In genomic region chr17:75045946-75046582, GRCh38 we compare ENCODE assay signal across 8 cellular contexts. TPM values are rescaled to one million over a fixed set of nuclear protein-coding genes. Genes with fewer than 3 reads are reported as not detected.
DNase-seq lines count a peak whose midpoint lies in the region; ATAC-seq and TF ChIP-seq lines count a peak whose summit lies in the region.
"Not testable (repeated sequence)": the region's sequence is repeated elsewhere in the genome, so short reads cannot be mapped to it uniquely, and the experiment has no call there.

No MANE protein-coding gene starts in this region.

- not testable (repeated sequence) for TF ChIP-seq CTCF in foreskin fibroblast (IDR thresholded peaks at IDR 0.05; ENCODE audit: low read depth, low read length); stomach (IDR thresholded peaks at IDR 0.05)

- not testable (repeated sequence) for H3K9me3 Mint-ChIP-seq in naive B cell

- not testable (repeated sequence) for H3K27me3 Mint-ChIP-seq in naive B cell

- H3K79me2 ChIP-seq in GM23248 (ENCODE audit: insufficient read depth) = peaks cover 71% of the 10 kb centered on the region

- H3K36me3 ChIP-seq in GM23248 (ENCODE audit: low read depth) = not testable (repeated sequence)
- H3K36me3 ChIP-seq in HUES6 (ENCODE audit: control insufficient read depth, insufficient read depth, low read length) (peaks cover 33% of the 10 kb centered on the region), SJCRH30 (peaks cover 14% of the 10 kb centered on the region), stomach (peaks cover 11 to 37% (median 33%) of the 10 kb centered on the region in 4 donors)

- DNase-seq in DMS 273 (lab: John Stamatoyannopoulos, UW; ENCODE audit: unreplicated experiment) = peak; percentile 80
- peak; percentile 96 for DNase-seq in GM23248
- not testable (repeated sequence) for DNase-seq in SJCRH30, naive B cell, stomach
- peak; percentile 68 to 88 for DNase-seq in foreskin fibroblast

- not testable (repeated sequence) for TF ChIP-seq POLR2A in stomach (IDR thresholded peaks at IDR 0.05)

- H4K20me1 ChIP-seq in GM23248 (ENCODE audit: insufficient read depth) = not testable (repeated sequence)

- in situ Hi-C loops in GM23248 (cut with MboI) = not testable (repeated sequence)

- H3K27ac ChIP-seq in GM23248 (peak overlapping the region; percentile 97), HUES6 (ENCODE audit: low read depth, low read length) (peak overlapping the region; percentile 91), SJCRH30 (peak overlapping the region; percentile 56), adipose tissue (ENCODE audit: low read depth, low read length) (peak overlapping the region; percentile 82), stomach (peak overlapping the region; percentile 80 to 99 (median 96))

- not testable (repeated sequence) for TF ChIP-seq EP300 in stomach (IDR thresholded peaks at IDR 0.05)

- peak overlapping the region; percentile 69 for H2AFZ ChIP-seq in GM23248

- H3K36me3 Mint-ChIP-seq in naive B cell = not testable (repeated sequence)

- WGBS in GM23248 (ENCODE audit: low coverage in 1 of 2, low lambda C conversion rate in 2 of 2, missing lambda C conversion rate in 2 of 2), 2 experiments = 4% methylated on average over 36 of the region's 36 CpGs
- 10 to 13% (median 12%) methylated on average over 36 of the region's 36 CpGs for WGBS in adipose tissue, 3 donors
- WGBS in stomach, 5 donors = 9 to 16% (median 11%) methylated on average over 36 of the region's 36 CpGs

- ATAC-seq in naive B cell (ENCODE audit: low read depth in 2 of 2) = peak; percentile 20 to 26

- not testable (repeated sequence) for H3K9me2 ChIP-seq in GM23248 (ENCODE audit: insufficient read depth)

- peaks cover 17 to 37% (median 22%) of the 10 kb centered on the region in 3 donors for H3K4me1 Mint-ChIP-seq in naive B cell

- not testable (repeated sequence) for H3K27me3 ChIP-seq in GM23248 (replicated peaks; ENCODE audit: insufficient read depth); HUES6 (ENCODE audit: control insufficient read depth, insufficient read depth, low read length); SJCRH30; stomach

- H3K4me2 ChIP-seq in GM23248 (ENCODE audit: unreplicated experiment) = peak overlapping the region; percentile 88

- not testable (repeated sequence) for H3K4me1 ChIP-seq in GM23248 (ENCODE audit: insufficient read depth); SJCRH30
- H3K4me1 ChIP-seq in HUES6 (ENCODE audit: control insufficient read depth, insufficient read depth, low read length) (peaks cover 36% of the 10 kb centered on the region), stomach (peaks cover 20 to 44% (median 33%) of the 10 kb centered on the region in 4 donors)

- peak overlapping the region; percentile 95 for H3K9ac ChIP-seq in GM23248
- H3K9ac ChIP-seq in HUES6 (ENCODE audit: low read length) = peak overlapping the region; percentile 95

- H3F3A ChIP-seq in GM23248 (ENCODE audit: insufficient read depth) = peaks cover 17% of the 10 kb centered on the region

- intact Hi-C loops in stomach (cut with DNase I; ENCODE audit: low total_unique reads) = not testable (repeated sequence)

- H3K4me3 ChIP-seq in GM23248 = peak overlapping the region; percentile 82
- peak overlapping the region; percentile 99 for H3K4me3 ChIP-seq in HUES6 (ENCODE audit: low read depth, low read length)
- H3K4me3 ChIP-seq in SJCRH30 = peak overlapping the region; percentile 94
- H3K4me3 ChIP-seq in foreskin fibroblast (ENCODE audit: low read depth in 1 of 2, low read length in 2 of 2) = peak overlapping the region; percentile 93 to 99
- H3K4me3 ChIP-seq in stomach = peak overlapping the region; percentile 79 to 96 (median 94)

- peak overlapping the region; percentile 90 to 95 (median 93) for H3K27ac Mint-ChIP-seq in naive B cell

- peak overlapping the region; percentile 94 to 99 (median 96) for H3K4me3 Mint-ChIP-seq in naive B cell

- not testable (repeated sequence) for H3K9me3 ChIP-seq in GM23248 (ENCODE audit: low read depth); HUES6 (ENCODE audit: control insufficient read depth, insufficient read depth, low read depth, low read length); SJCRH30 (replicated peaks); stomach

RNA-seq across cellular contexts. Expression of gene ATP5PD, which starts 0.7 kb away (rescaled TPM):
- total RNA-seq in GM23248 (2014; rRNA removed; shearing (Covaris generic)) = 215 and 287 TPM in 2 replicates
- 511 and 522 TPM in 2 replicates for polyA plus RNA-seq in GM23248 (2016; fragmentation: Nextera tagmentation; extraction: Ambion mirVana)
- total RNA-seq in SJCRH30 (2014; rRNA removed; shearing (Covaris generic)) = 337 and 350 TPM in 2 replicates
- 100 to 1,000 TPM; 180 to 535 (median 429) TPM for polyA plus RNA-seq in adipose tissue
- polyA plus RNA-seq in naive B cell (ENCODE audit: low read depth in 6 of 6) = 100 to 1,000 TPM; 191 to 306 (median 269) TPM
- total RNA-seq in stomach = 100 to 1,000 TPM in 4 of 5 donors, 10 to 100 TPM in 1; 77.0 to 307 (median 205) TPM
- 100 to 1,000 TPM; 474 to 681 (median 546) TPM for polyA plus RNA-seq in stomach

RNA-seq across cellular contexts. Expression of gene KCTD2, which starts 1.0 kb away (rescaled TPM):
- 19.9 and 25.5 TPM in 2 replicates for total RNA-seq in GM23248 (2014; rRNA removed; shearing (Covaris generic))
- 6.5 and 7.7 TPM in 2 replicates for polyA plus RNA-seq in GM23248 (2016; fragmentation: Nextera tagmentation; extraction: Ambion mirVana)
- total RNA-seq in SJCRH30 (2014; rRNA removed; shearing (Covaris generic)) = 34.4 and 34.5 TPM in 2 replicates
- polyA plus RNA-seq in adipose tissue = 10 to 100 TPM in 2 of 3 donors, 1 to 10 TPM in 1; 8.4 to 31.6 (median 23.7) TPM
- 1 to 10 TPM; 2.9 to 9.8 (median 4.8) TPM for polyA plus RNA-seq in naive B cell (ENCODE audit: low read depth in 6 of 6)
- 10 to 100 TPM in 4 of 5 donors, 1 to 10 TPM in 1; 9.9 to 25.8 (median 12.5) TPM for total RNA-seq in stomach
- polyA plus RNA-seq in stomach = 10 to 100 TPM; 10.6 to 13.1 (median 11.2) TPM

RNA-seq across cellular contexts. Expression of gene MRPL58, which starts 33.6 kb away (rescaled TPM):
- total RNA-seq in GM23248 (2014; rRNA removed; shearing (Covaris generic)) = 35.6 and 52.4 TPM in 2 replicates
- 41.5 TPM in 2 replicates for polyA plus RNA-seq in GM23248 (2016; fragmentation: Nextera tagmentation; extraction: Ambion mirVana)
- total RNA-seq in SJCRH30 (2014; rRNA removed; shearing (Covaris generic)) = 39.6 and 39.8 TPM in 2 replicates
- 10 to 100 TPM; 27.7 to 43.5 (median 39.3) TPM for polyA plus RNA-seq in adipose tissue
- 10 to 100 TPM; 32.4 to 47.3 (median 39.6) TPM for polyA plus RNA-seq in naive B cell (ENCODE audit: low read depth in 6 of 6)
- total RNA-seq in stomach = 10 to 100 TPM in 4 of 5 donors, 1 to 10 TPM in 1; 6.7 to 69.0 (median 29.2) TPM
- 10 to 100 TPM; 42.1 to 57.1 (median 48.7) TPM for polyA plus RNA-seq in stomach

RNA-seq across cellular contexts. Expression of gene SLC16A5, which starts 41.7 kb away (rescaled TPM):
- 10.6 and 11.1 TPM in 2 replicates for total RNA-seq in GM23248 (2014; rRNA removed; shearing (Covaris generic))
- polyA plus RNA-seq in GM23248 (2016; fragmentation: Nextera tagmentation; extraction: Ambion mirVana) (4.8 and 5.4 TPM in 2 replicates), adipose tissue (1 to 10 TPM; 2.0 to 7.1 (median 5.6) TPM), naive B cell (ENCODE audit: low read depth in 6 of 6) (1 to 10 TPM; 1.1 to 4.0 (median 2.1) TPM), stomach (1 to 10 TPM; 6.8 to 9.0 (median 7.9) TPM)
- 0.04 TPM in 1 of 2 replicates, not detected in the other for total RNA-seq in SJCRH30 (2014; rRNA removed; shearing (Covaris generic))
- 100 to 1,000 TPM in 1 of 5 donors, 10 to 100 TPM in 4; 30.3 to 132 (median 57.1) TPM for total RNA-seq in stomach

RNA-seq across cellular contexts. Expression of gene CDR2L, which starts 58.6 kb away (rescaled TPM):
- total RNA-seq in GM23248 (2014; rRNA removed; shearing (Covaris generic)) = 23.9 and 31.4 TPM in 2 replicates
- polyA plus RNA-seq in GM23248 (2016; fragmentation: Nextera tagmentation; extraction: Ambion mirVana) = 18.0 and 18.4 TPM in 2 replicates
- total RNA-seq in SJCRH30 (2014; rRNA removed; shearing (Covaris generic)) = 10.9 and 11.3 TPM in 2 replicates
- polyA plus RNA-seq in adipose tissue = 10 to 100 TPM in 1 of 3 donors, 1 to 10 TPM in 2; 1.9 to 10.6 (median 7.0) TPM
- polyA plus RNA-seq in naive B cell (ENCODE audit: low read depth in 6 of 6) = not detected
- 10 to 100 TPM in 4 of 5 donors, 1 to 10 TPM in 1; 4.8 to 78.8 (median 11.7) TPM for total RNA-seq in stomach
- 10 to 100 TPM in 1 of 3 donors, 1 to 10 TPM in 2; 4.4 to 18.9 (median 6.1) TPM for polyA plus RNA-seq in stomach
